ENCODE assay signal across 16 cellular contexts in the genomic region with DNA sequence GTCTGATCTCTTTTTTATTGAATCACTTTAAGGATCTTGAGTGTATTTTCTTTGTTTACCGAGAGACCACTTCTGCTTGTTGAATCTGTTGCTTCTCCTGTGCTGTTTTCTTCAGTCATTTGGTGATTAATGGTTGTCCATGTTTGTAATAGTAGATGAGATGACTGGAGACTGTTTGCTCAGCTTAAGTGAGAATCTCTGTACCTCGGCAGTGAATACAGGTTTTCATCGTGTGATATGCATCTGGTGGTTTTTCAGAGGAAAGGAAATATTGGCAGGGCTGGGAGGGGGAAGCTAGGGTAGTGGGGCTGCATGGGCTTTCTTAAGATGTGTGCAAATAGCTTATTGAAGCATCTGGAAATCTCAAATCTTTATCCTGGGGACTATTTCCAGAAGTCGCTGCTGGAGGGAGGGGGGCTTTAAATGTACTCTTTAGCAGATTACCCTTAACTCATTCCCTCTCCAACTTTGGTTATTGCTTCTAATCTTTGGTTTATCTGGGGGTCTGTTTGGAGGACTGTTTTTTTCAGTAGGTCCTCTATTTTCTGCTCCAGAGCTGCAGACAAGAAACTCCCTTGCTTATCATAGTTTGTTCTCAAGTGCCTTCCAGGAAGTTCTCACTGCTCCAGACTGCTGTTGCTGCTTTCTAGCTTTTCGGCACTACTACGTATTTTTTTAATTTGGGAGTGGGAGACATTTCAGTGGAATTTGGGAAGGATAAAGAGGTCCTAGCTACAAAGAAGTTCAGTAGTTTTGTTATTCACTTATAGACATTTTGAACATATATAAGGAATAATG. TPM values are rescaled to one million over a fixed set of nuclear protein-coding genes. Genes with fewer than 3 reads are reported as not detected.
A peak's percentile ranks its signal among the peaks of the same experiment; 100 is the strongest.
DNase-seq lines count a peak whose midpoint lies in the region; ATAC-seq lines count a peak whose summit lies in the region.
"Had no signal": no experiment of that assay in that cellular context is flagged by ENCODE, and none has a peak within 500 bp of the region (broad histone marks: within the 10 kb centered on the region; RNA-seq: fewer than 3 reads in every experiment).

No MANE protein-coding gene starts in this region.

- ATAC-seq in activated naive CD4-positive, alpha-beta T cell treated with anti-CD3 and anti-CD28 coated beads, Interleukin-2, amount 50 U/mL, for 72 hours = peak; percentile 43 to 51
- ATAC-seq in stimulated activated effector memory CD8-positive, alpha-beta T cell treated with anti-CD3 and anti-CD28 coated beads, Interleukin-12 subunit alpha, Interleukin-12 subunit beta, amount 100 ng/mL, for 72 hours = peak; percentile 65

- CTCF ChIA-PET in activated naive CD4-positive, alpha-beta T cell treated with anti-CD3 and anti-CD28 coated beads, Interleukin-2, amount 10 ng/mL, durations not matched to agents 7 days and 5 days (lab: Charles Lee) = interaction anchor here (0.6 to 1.8 kb wide), 2 partner anchors 18 to 117 kb away, joined by 5 to 9 read pairs; no protein-coding TSS in a partner anchor

- H3K36me3 Mint-ChIP-seq in activated naive CD4-positive, alpha-beta T cell treated with anti-CD3 and anti-CD28 coated beads, Interleukin-2, amount 50 U/mL, for 72 hours = peaks cover 5 to 28% of the 10 kb centered on the region in 2 donors
- peaks cover 18% of the 10 kb centered on the region for H3K36me3 Mint-ChIP-seq in activated naive CD4-positive, alpha-beta T cell treated with anti-CD3 and anti-CD28 coated beads, Interleukin-2, amount 10 ng/mL, durations not matched to agents 7 days and 5 days
- H3K36me3 Mint-ChIP-seq in T-helper 2 cell treated with Interferon-gamma antibody and Interleukin-4, amounts not matched to agents 5 μg/mL and 100 μg/mL, for 36 hours (ENCODE audit: low read depth) = peaks cover 20% of the 10 kb centered on the region
- H3K36me3 Mint-ChIP-seq in stimulated activated effector memory CD8-positive, alpha-beta T cell treated with anti-CD3 and anti-CD28 coated beads, Interleukin-12 subunit alpha, Interleukin-12 subunit beta, amount 100 ng/mL, for 72 hours = no peaks in the 10 kb centered on the region

- peaks cover 3% of the 10 kb centered on the region for H3K27me3 Mint-ChIP-seq in activated naive CD4-positive, alpha-beta T cell treated with anti-CD3 and anti-CD28 coated beads, Interleukin-2, amount 10 ng/mL, durations not matched to agents 7 days and 5 days
- H3K27me3 Mint-ChIP-seq in T-helper 2 cell treated with Interferon-gamma antibody and Interleukin-4, amounts not matched to agents 5 μg/mL and 100 μg/mL, for 36 hours (ENCODE audit: low read depth) = no peaks in the 10 kb centered on the region

- H3K9me3 Mint-ChIP-seq in activated naive CD4-positive, alpha-beta T cell treated with anti-CD3 and anti-CD28 coated beads, Interleukin-2, amount 50 U/mL, for 72 hours = no peaks in the 10 kb centered on the region
- H3K9me3 Mint-ChIP-seq in activated naive CD4-positive, alpha-beta T cell treated with anti-CD3 and anti-CD28 coated beads, Interleukin-2, amount 10 ng/mL, durations not matched to agents 7 days and 5 days = peaks cover 5% of the 10 kb centered on the region
- peaks cover 12% of the 10 kb centered on the region for H3K9me3 Mint-ChIP-seq in T-helper 2 cell treated with Interferon-gamma antibody and Interleukin-4, amounts not matched to agents 5 μg/mL and 100 μg/mL, for 36 hours
- H3K9me3 Mint-ChIP-seq in stimulated activated effector memory CD8-positive, alpha-beta T cell treated with anti-CD3 and anti-CD28 coated beads, Interleukin-12 subunit alpha, Interleukin-12 subunit beta, amount 100 ng/mL, for 72 hours = peaks cover 2% of the 10 kb centered on the region

- no peak for DNase-seq in activated naive CD4-positive, alpha-beta T cell treated with anti-CD3 and anti-CD28 coated beads, Interleukin-2, amount 50 U/mL, for 72 hours (ENCODE audit: low spot score in 2 of 2)
- DNase-seq in activated naive CD4-positive, alpha-beta T cell treated with anti-CD3 and anti-CD28 coated beads, Interleukin-2, amount 10 ng/mL, durations not matched to agents 7 days and 5 days = no peak
- DNase-seq in NCI-H146 treated with DMSO at 0.1 percent for 48 hours (lab: John Stamatoyannopoulos, UW; ENCODE audit: unreplicated experiment) = peak; percentile 32
- peak; percentile 46 for DNase-seq in T-helper 2 cell treated with Interferon-gamma antibody and Interleukin-4, amounts not matched to agents 5 μg/mL and 100 μg/mL, for 36 hours (ENCODE audit: low spot score)
- DNase-seq in stimulated activated effector memory CD8-positive, alpha-beta T cell treated with anti-CD3 and anti-CD28 coated beads, Interleukin-12 subunit alpha, Interleukin-12 subunit beta, amount 100 ng/mL, for 72 hours (ENCODE audit: low spot score in 2 of 2) = no peak
- no peak for DNase-seq in anterior cingulate cortex (lab: John Stamatoyannopoulos, UW)
- DNase-seq in SK-N-DZ (ENCODE audit: low spot score) = no peak
- DNase-seq in nucleus accumbens (lab: John Stamatoyannopoulos, UW) = no peak
- DNase-seq: activated CD4-positive, alpha-beta T cell treated with anti-CD3 and anti-CD28 coated beads for 4 hours; activated naive CD4-positive, alpha-beta T cell treated with anti-CD3 and anti-CD28 coated beads, Interleukin-2, amount 50 U/mL, for 16 hours; foreskin melanocyte; HCEC 1CT; NCI-H1436 treated with DMSO at 0.1 percent for 48 hours; NCI-H446 treated with DMSO at 0.1 percent for 48 hours; stimulated activated CD4-positive, alpha-beta T cell treated with anti-CD3 and anti-CD28 coated beads, Interleukin-4, amount 100 ng/mL, for 24 hours; uterus had no signal

- peaks cover 14% of the 10 kb centered on the region for H3K4me1 Mint-ChIP-seq in activated naive CD4-positive, alpha-beta T cell treated with anti-CD3 and anti-CD28 coated beads, Interleukin-2, amount 10 ng/mL, durations not matched to agents 7 days and 5 days
- peaks cover 23% of the 10 kb centered on the region for H3K4me1 Mint-ChIP-seq in T-helper 2 cell treated with Interferon-gamma antibody and Interleukin-4, amounts not matched to agents 5 μg/mL and 100 μg/mL, for 36 hours (ENCODE audit: low read depth)
- H3K4me1 Mint-ChIP-seq in stimulated activated effector memory CD8-positive, alpha-beta T cell treated with anti-CD3 and anti-CD28 coated beads, Interleukin-12 subunit alpha, Interleukin-12 subunit beta, amount 100 ng/mL, for 72 hours = no peaks in the 10 kb centered on the region

- H3K4me3 Mint-ChIP-seq in activated naive CD4-positive, alpha-beta T cell treated with anti-CD3 and anti-CD28 coated beads, Interleukin-2, amount 10 ng/mL, durations not matched to agents 7 days and 5 days = no peak overlapping the region
- peak overlapping the region; percentile 67 for H3K4me3 Mint-ChIP-seq in T-helper 2 cell treated with Interferon-gamma antibody and Interleukin-4, amounts not matched to agents 5 μg/mL and 100 μg/mL, for 36 hours
- H3K4me3 Mint-ChIP-seq in stimulated activated effector memory CD8-positive, alpha-beta T cell treated with anti-CD3 and anti-CD28 coated beads, Interleukin-12 subunit alpha, Interleukin-12 subunit beta, amount 100 ng/mL, for 72 hours = no peak overlapping the region

- H3K27ac Mint-ChIP-seq in activated naive CD4-positive, alpha-beta T cell treated with anti-CD3 and anti-CD28 coated beads, Interleukin-2, amount 50 U/mL, for 72 hours = no peak overlapping the region
- no peak overlapping the region for H3K27ac Mint-ChIP-seq in activated naive CD4-positive, alpha-beta T cell treated with anti-CD3 and anti-CD28 coated beads, Interleukin-2, amount 10 ng/mL, durations not matched to agents 7 days and 5 days
- peak overlapping the region; percentile 63 for H3K27ac Mint-ChIP-seq in T-helper 2 cell treated with Interferon-gamma antibody and Interleukin-4, amounts not matched to agents 5 μg/mL and 100 μg/mL, for 36 hours
- H3K27ac Mint-ChIP-seq in stimulated activated effector memory CD8-positive, alpha-beta T cell treated with anti-CD3 and anti-CD28 coated beads, Interleukin-12 subunit alpha, Interleukin-12 subunit beta, amount 100 ng/mL, for 72 hours = no peak overlapping the region

RNA-seq across cellular contexts. Expression of gene CMTM8, which starts 19.4 kb away (rescaled TPM):
- total RNA-seq in activated naive CD4-positive, alpha-beta T cell treated with anti-CD3 and anti-CD28 coated beads, Interleukin-2, amount 50 U/mL, for 72 hours = 1 to 10 TPM; 7.8 to 9.5 TPM
- polyA plus RNA-seq in SK-N-DZ (2014; cell fraction: cytosol; rRNA removed) = 5.8 and 12.5 TPM in 2 replicates
- 7.6 and 9.6 TPM in 2 replicates for polyA plus RNA-seq in SK-N-DZ (2014; cell fraction: nucleus; rRNA removed)

Comparison
In these comparisons a context has a peak if more than half of its experiments do, and no peak if none do; other contexts are left out.
1. DNase-seq: peak in NCI-H146 treated with DMSO at 0.1 percent for 48 hours (single experiment) and T-helper 2 cell treated with Interferon-gamma antibody and Interleukin-4, amounts not matched to agents 5 μg/mL and 100 μg/mL, for 36 hours (single experiment); none in activated naive CD4-positive, alpha-beta T cell treated with anti-CD3 and anti-CD28 coated beads, Interleukin-2, amount 50 U/mL, for 72 hours (0 of 2), activated naive CD4-positive, alpha-beta T cell treated with anti-CD3 and anti-CD28 coated beads, Interleukin-2, amount 10 ng/mL, durations not matched to agents 7 days and 5 days (single experiment), stimulated activated effector memory CD8-positive, alpha-beta T cell treated with anti-CD3 and anti-CD28 coated beads, Interleukin-12 subunit alpha, Interleukin-12 subunit beta, amount 100 ng/mL, for 72 hours (0 of 2), anterior cingulate cortex (0 of 58), SK-N-DZ (single experiment) and nucleus accumbens (0 of 56).